ENCODE assay signal across 9 cellular contexts in genomic region chr12:57887631-57888406, GRCh38. TPM values are rescaled to one million over a fixed set of nuclear protein-coding genes. Genes with fewer than 3 reads are reported as not detected.
DNase-seq lines count a peak whose midpoint lies in the region; ATAC-seq and TF ChIP-seq lines count a peak whose summit lies in the region.
"Had no signal": no experiment of that assay in that cellular context is flagged by ENCODE, and none has a peak within 500 bp of the region (broad histone marks: within the 10 kb centered on the region; RNA-seq: fewer than 3 reads in every experiment).

No MANE protein-coding gene starts in this region.

- H3K4me1 ChIP-seq in HEK293 (ENCODE audit: control insufficient read depth, insufficient read depth, low read length), result peaks cover 9% of the 10 kb centered on the region
- H3K4me1 ChIP-seq in right atrium auricular region, result peaks cover 0 to 60% of the 10 kb centered on the region in 2 donors
- peaks cover 54% of the 10 kb centered on the region for H3K4me1 ChIP-seq in suprapubic skin

- CTCF ChIA-PET in HEK293 (lab: Yijun Ruan, JAX), result interaction anchor here (0.6 to 3.9 kb wide), 3 partner anchors 17 to 43 kb away, joined by 3 to 18 read pairs (median 3); no protein-coding TSS in a partner anchor

- H3K9me3 ChIP-seq in HEK293 (ENCODE audit: control insufficient read depth, insufficient read depth, low read depth, low read length) (no peaks in the 10 kb centered on the region), right atrium auricular region (peaks cover 0 to 6% of the 10 kb centered on the region in 2 donors), suprapubic skin (no peaks in the 10 kb centered on the region)

- TF ChIP-seq POLR2A in suprapubic skin (IDR thresholded peaks at IDR 0.05), result no peak

- H3K27me3 ChIP-seq in right atrium auricular region (no peaks in the 10 kb centered on the region), suprapubic skin (no peaks in the 10 kb centered on the region)

- no peak overlapping the region for H3K27ac ChIP-seq in HEK293 (ENCODE audit: extremely low read depth, low read depth, low read length)
- peak overlapping the region; percentile 86 to 91 for H3K27ac ChIP-seq in right atrium auricular region
- H3K27ac ChIP-seq in suprapubic skin, result peak overlapping the region; percentile 92

- TF ChIP-seq CTCF in HEK293 (tag by site-specific recombination; IDR thresholded peaks at IDR 0.05) (no peak), right atrium auricular region (IDR thresholded peaks at IDR 0.05) (no peak), suprapubic skin (IDR thresholded peaks at IDR 0.05) (no peak)

- ATAC-seq in HG02885 (IDR thresholded peaks at IDR 0.05; ENCODE audit: poor library complexity, unreplicated experiment), result no peak

- DNase-seq in T1000 (lab: John Stamatoyannopoulos, UW) (peak; percentile 36), right atrium auricular region (ENCODE audit: low spot score) (no peak), suprapubic skin (ENCODE audit: low spot score in 2 of 2) (peak in 1 of 2 donors; percentile 73), OCI-M2 (lab: John Stamatoyannopoulos, UW; ENCODE audit: unreplicated experiment) (no peak), mucosa of gallbladder (ENCODE audit: low spot score) (no peak)
- DNase-seq: activated B cell treated with CpG ODN at 0.5 μM for 24 hours, GOT3 had no signal

- POLR2A ChIA-PET in HEK293 (lab: Yijun Ruan, JAX), result interaction anchor here (1.0 to 1.8 kb wide), 4 partner anchors 9 to 41 kb away, joined by 3 to 12 read pairs (median 5); partner anchors contain the start of gene CTDSP2

- H3K4me3 ChIP-seq in HEK293 (ENCODE audit: low read depth, low read length) (no peak overlapping the region), right atrium auricular region (no peak overlapping the region), suprapubic skin (peak overlapping the region; percentile 20)

- TF ChIP-seq EP300 in suprapubic skin (IDR thresholded peaks at IDR 0.05), result no peak

- H3K36me3 ChIP-seq in HEK293 (ENCODE audit: control insufficient read depth in 2 of 2, insufficient read depth in 1 of 2, low read length in 2 of 2) (no peaks in the 10 kb centered on the region), right atrium auricular region (no peaks in the 10 kb centered on the region), suprapubic skin (no peaks in the 10 kb centered on the region)

- 16% methylated on average over 5 of the region's 10 CpGs for WGBS in suprapubic skin

TF ChIP-seq in HEK293, 187 proteins besides CTCF, POLR2A, EP300 and RAD21:
- 0 out of 2 replicates have a peak, but pooled peaks have one; percentile 2 for TF ChIP-seq ZBTB20 (tag by site-specific recombination; IDR thresholded peaks at IDR 0.05)
- TF ChIP-seq ZNF398 (tag by site-specific recombination; IDR thresholded peaks at IDR 0.05), result no peak
- TF ChIP-seq, protein P1, sequence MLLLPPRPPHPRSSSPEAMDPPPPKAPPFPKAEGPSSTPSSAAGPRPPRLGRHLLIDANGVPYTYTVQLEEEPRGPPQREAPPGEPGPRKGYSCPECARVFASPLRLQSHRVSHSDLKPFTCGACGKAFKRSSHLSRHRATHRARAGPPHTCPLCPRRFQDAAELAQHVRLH (tag by site-specific recombination; IDR thresholded peaks at IDR 0.05), result peak; percentile 65
- TF ChIP-seq ZNF335 (tag by site-specific recombination; conservative IDR thresholded peaks at IDR 0.05), result peak; percentile 92
- TF ChIP-seq ZNF768 (tag by site-specific recombination; IDR thresholded peaks at IDR 0.05), result peak; percentile 86
- no peak for TF ChIP-seq ZNF184 (tag by site-specific recombination; IDR thresholded peaks at IDR 0.05)
- TF ChIP-seq, protein P2, sequence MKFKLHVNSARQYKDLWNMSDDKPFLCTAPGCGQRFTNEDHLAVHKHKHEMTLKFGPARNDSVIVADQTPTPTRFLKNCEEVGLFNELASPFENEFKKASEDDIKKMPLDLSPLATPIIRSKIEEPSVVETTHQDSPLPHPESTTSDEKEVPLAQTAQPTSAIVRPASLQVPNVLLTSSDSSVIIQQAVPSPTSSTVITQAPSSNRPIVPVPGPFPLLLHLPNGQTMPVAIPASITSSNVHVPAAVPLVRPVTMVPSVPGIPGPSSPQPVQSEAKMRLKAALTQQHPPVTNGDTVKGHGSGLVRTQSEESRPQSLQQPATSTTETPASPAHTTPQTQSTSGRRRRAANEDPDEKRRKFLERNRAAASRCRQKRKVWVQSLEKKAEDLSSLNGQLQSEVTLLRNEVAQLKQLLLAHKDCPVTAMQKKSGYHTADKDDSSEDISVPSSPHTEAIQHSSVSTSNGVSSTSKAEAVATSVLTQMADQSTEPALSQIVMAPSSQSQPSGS (tag by site-specific recombination; IDR thresholded peaks at IDR 0.05; ENCODE audit: low read depth), result no peak
- TF ChIP-seq ZNF555 (tag by site-specific recombination; conservative IDR thresholded peaks at IDR 0.05), result no peak
- TF ChIP-seq ZNF704 (tag by site-specific recombination; IDR thresholded peaks at IDR 0.05), result no peak
- TF ChIP-seq ZNF148 (tag by site-specific recombination; IDR thresholded peaks at IDR 0.05; ENCODE audit: borderline replicate concordance), result no peak
- peak; percentile 89 for TF ChIP-seq ZNF341 (tag by site-specific recombination; IDR thresholded peaks at IDR 0.05; ENCODE audit: low read depth)
- peak; percentile 38 for TF ChIP-seq GLIS1 (tag by site-specific recombination; IDR thresholded peaks at IDR 0.05)
- peak; percentile 76 for TF ChIP-seq ZNF600 (tag by site-specific recombination; IDR thresholded peaks at IDR 0.05)
- TF ChIP-seq ZBTB21 (tag by site-specific recombination; IDR thresholded peaks at IDR 0.05), result no peak
- TF ChIP-seq IKZF3 (tag by site-specific recombination; IDR thresholded peaks at IDR 0.05), result peak; percentile 31; the same call in 1 of the 2 replicates
- no peak for TF ChIP-seq MYNN (tag by site-specific recombination; IDR thresholded peaks at IDR 0.05; ENCODE audit: borderline replicate concordance)
- TF ChIP-seq, protein P3, sequence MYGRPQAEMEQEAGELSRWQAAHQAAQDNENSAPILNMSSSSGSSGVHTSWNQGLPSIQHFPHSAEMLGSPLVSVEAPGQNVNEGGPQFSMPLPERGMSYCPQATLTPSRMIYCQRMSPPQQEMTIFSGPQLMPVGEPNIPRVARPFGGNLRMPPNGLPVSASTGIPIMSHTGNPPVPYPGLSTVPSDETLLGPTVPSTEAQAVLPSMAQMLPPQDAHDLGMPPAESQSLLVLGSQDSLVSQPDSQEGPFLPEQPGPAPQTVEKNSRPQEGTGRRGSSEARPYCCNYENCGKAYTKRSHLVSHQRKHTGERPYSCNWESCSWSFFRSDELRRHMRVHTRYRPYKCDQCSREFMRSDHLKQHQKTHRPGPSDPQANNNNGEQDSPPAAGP (tag by site-specific recombination; IDR thresholded peaks at IDR 0.05), result 0 out of 2 replicates have a peak, but pooled peaks have one; percentile 12

RNA-seq across cellular contexts. Expression of gene CTDSP2, which starts 41.3 kb away (rescaled TPM):
- total RNA-seq in right atrium auricular region (100 to 1,000 TPM in 1 of 2 donors, 10 to 100 TPM in 1; 67.6 to 105 TPM), suprapubic skin (100 to 1,000 TPM; 147 to 240 (median 215) TPM), mucosa of gallbladder (150 TPM)

RNA-seq across cellular contexts. Expression of gene ATP23, which starts 53.5 kb away (rescaled TPM):
- total RNA-seq in right atrium auricular region, result 1 to 10 TPM; 2.6 to 6.0 TPM
- 10 to 100 TPM in 1 of 4 donors, 1 to 10 TPM in 3; 4.4 to 12.0 (median 7.5) TPM for total RNA-seq in suprapubic skin
- total RNA-seq in mucosa of gallbladder, result 5.2 TPM
